8 cellular contexts compared by ENCODE assay signal in genomic region chr12:57590892-57591566, GRCh38. TPM values are rescaled to one million over a fixed set of nuclear protein-coding genes. Genes with fewer than 3 reads are reported as not detected.
A peak's percentile ranks its signal among the peaks of the same experiment; 100 is the strongest.
DNase-seq lines count a peak whose midpoint lies in the region; ATAC-seq and TF ChIP-seq lines count a peak whose summit lies in the region.

Gene PIP4K2C, plus strand, starts transcription at chr12:57591192. Its CDS starts 98 bp downstream, at chr12:57591290.

- H3K27me3 Mint-ChIP-seq in activated CD4-positive, alpha-beta T cell treated with anti-CD3 and anti-CD28 coated beads, Interleukin-2, amount 10 ng/mL, durations not matched to agents 7 days and 5 days, result no peaks in the 10 kb centered on the region

- peaks cover 28% of the 10 kb centered on the region for H3K4me1 Mint-ChIP-seq in activated CD4-positive, alpha-beta T cell treated with anti-CD3 and anti-CD28 coated beads, Interleukin-2, amount 10 ng/mL, durations not matched to agents 7 days and 5 days

- H3K36me3 ChIP-seq in left lung, result peaks cover 0 to 22% of the 10 kb centered on the region in 2 donors

- peaks cover 0 to 16% of the 10 kb centered on the region in 2 donors for H3K27me3 ChIP-seq in left lung

- DNase-seq in AML-193 (lab: John Stamatoyannopoulos, UW) (peak; percentile 57), NCI-H526 treated with DMSO at 0.1 percent for 48 hours (lab: John Stamatoyannopoulos, UW) (peak; percentile 60), cortex of kidney (lab: John Stamatoyannopoulos, UW) (peak; percentile 36), left lung (peak; percentile 87 to 95)
- DNase-seq in activated CD4-positive, alpha-beta T cell treated with anti-CD3 and anti-CD28 coated beads, Interleukin-2, amount 10 ng/mL, durations not matched to agents 7 days and 5 days, result peak; percentile 81
- DNase-seq in stimulated activated CD4-positive, alpha-beta T cell treated with anti-CD3 and anti-CD28 coated beads, Interleukin-2, amount 100 ng/mL, for 4 hours (ENCODE audit: low read depth), result peak; percentile 61

- ATAC-seq in GM19043 (IDR thresholded peaks at IDR 0.05; ENCODE audit: low read depth, unreplicated experiment) (peak; percentile 96), HG03280 (IDR thresholded peaks at IDR 0.05; ENCODE audit: unreplicated experiment) (peak; percentile 93), left lung (peak; percentile 99)

- peaks cover 0 to 22% of the 10 kb centered on the region in 2 donors for H3K4me1 ChIP-seq in left lung

- peaks cover 13% of the 10 kb centered on the region for H3K36me3 Mint-ChIP-seq in activated CD4-positive, alpha-beta T cell treated with anti-CD3 and anti-CD28 coated beads, Interleukin-2, amount 10 ng/mL, durations not matched to agents 7 days and 5 days (ENCODE audit: low read depth)

- H3K4me3 Mint-ChIP-seq in activated CD4-positive, alpha-beta T cell treated with anti-CD3 and anti-CD28 coated beads, Interleukin-2, amount 10 ng/mL, durations not matched to agents 7 days and 5 days, result peak within 1 kb of the TSS; percentile 83

- CTCF ChIA-PET in activated CD4-positive, alpha-beta T cell treated with anti-CD3 and anti-CD28 coated beads, Interleukin-2, amount 10 ng/mL, durations not matched to agents 7 days and 5 days (lab: Charles Lee), result interaction anchor here (1.0 to 3.7 kb wide), 6 partner anchors 7 to 53 kb away, joined by 3 to 27 read pairs (median 4); no protein-coding TSS in a partner anchor

- intact Hi-C loops in left lung (cut with DNase I), result no loop called here

- no peaks in the 10 kb centered on the region for H3K9me3 ChIP-seq in left lung

- peak within 1 kb of the TSS; percentile 17 to 55 for H3K27ac ChIP-seq in left lung

- POLR2A ChIA-PET in activated CD4-positive, alpha-beta T cell treated with anti-CD3 and anti-CD28 coated beads, Interleukin-2, amount 10 ng/mL, durations not matched to agents 7 days and 5 days (lab: Charles Lee), result no interaction called here

- H3K4me3 ChIP-seq in left lung, result peak within 1 kb of the TSS; percentile 71 to 82

- peak within 1 kb of the TSS; percentile 88 for H3K27ac Mint-ChIP-seq in activated CD4-positive, alpha-beta T cell treated with anti-CD3 and anti-CD28 coated beads, Interleukin-2, amount 10 ng/mL, durations not matched to agents 7 days and 5 days

- peaks cover 2% of the 10 kb centered on the region for H3K9me3 Mint-ChIP-seq in activated CD4-positive, alpha-beta T cell treated with anti-CD3 and anti-CD28 coated beads, Interleukin-2, amount 10 ng/mL, durations not matched to agents 7 days and 5 days

- TF ChIP-seq CTCF in left lung (IDR thresholded peaks at IDR 0.05), result no peak

RNA-seq across cellular contexts. Expression of gene PIP4K2C, which starts in this region (rescaled TPM):
- total RNA-seq in activated CD4-positive, alpha-beta T cell treated with anti-CD3 and anti-CD28 coated beads, Interleukin-2, amount 10 ng/mL, durations not matched to agents 7 days and 5 days, result 10 to 100 TPM; 17.9 to 20.4 TPM
- 10 to 100 TPM; 43.4 to 44.1 TPM for total RNA-seq in left lung

Comparison
In these comparisons a context has a peak if more than half of its experiments do, and no peak if none do; other contexts are left out.
1. Peak in every context shown above with its lines: DNase-seq, ATAC-seq, H3K4me3 ChIP-seq and H3K27ac ChIP-seq.
2. DNase-seq: peak in every context shown above with its lines; median percentile 91 in left lung; 81 in activated CD4-positive, alpha-beta T cell treated with anti-CD3 and anti-CD28 coated beads, Interleukin-2, amount 10 ng/mL, durations not matched to agents 7 days and 5 days; 61 in stimulated activated CD4-positive, alpha-beta T cell treated with anti-CD3 and anti-CD28 coated beads, Interleukin-2, amount 100 ng/mL, for 4 hours; 60 in NCI-H526 treated with DMSO at 0.1 percent for 48 hours; 57 in AML-193; 36 in cortex of kidney.